In the genomic region with DNA sequence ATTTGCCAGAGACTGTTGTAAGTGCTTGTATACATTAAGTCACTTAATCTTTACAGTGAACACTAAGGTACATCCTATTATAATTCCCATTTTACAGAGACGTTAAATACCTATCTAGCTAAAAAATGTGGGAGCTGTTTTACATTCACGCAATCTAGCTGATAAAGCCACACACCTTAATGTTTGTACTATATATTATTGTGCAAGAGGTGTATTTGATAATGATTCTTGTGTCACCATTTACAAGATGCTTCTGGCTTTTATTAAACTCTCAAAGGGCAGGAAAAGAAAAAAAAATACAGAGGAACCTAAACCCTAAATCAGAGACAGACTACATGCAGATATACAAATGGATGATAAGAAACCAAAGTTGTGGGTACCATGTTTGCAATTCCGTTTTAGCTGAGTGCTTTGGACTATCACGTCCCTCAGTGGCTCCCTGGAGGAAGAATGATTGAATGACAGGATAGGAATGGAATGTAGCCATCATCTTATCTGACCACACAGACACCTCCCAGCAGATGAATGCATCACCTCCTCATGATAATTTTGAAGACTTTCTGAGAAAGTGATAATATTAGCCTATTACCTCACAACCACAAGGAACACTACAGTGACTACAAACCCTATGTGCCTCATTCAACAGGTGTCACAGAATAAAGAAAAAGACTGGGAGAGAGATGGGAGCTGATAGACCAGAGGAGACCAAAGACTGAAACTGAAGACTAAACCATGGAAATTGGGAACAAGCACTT, we compare ENCODE assay signal across 9 cellular contexts.
A peak's percentile ranks its signal among the peaks of the same experiment; 100 is the strongest.
DNase-seq lines count a peak whose midpoint lies in the region; ATAC-seq, FAIRE-seq and TF ChIP-seq lines count a peak whose summit lies in the region.
"Had no signal": no experiment of that assay in that cellular context is flagged by ENCODE, and none has a peak within 500 bp of the region (broad histone marks: within the 10 kb centered on the region; RNA-seq: fewer than 3 reads in every experiment).

No MANE protein-coding gene starts in this region.

- H3K27ac Mint-ChIP-seq in brain (peak overlapping the region in 4 of 5 experiments; percentile 92 to 98 (median 98)), mesothelial cell of epicardium (no peak overlapping the region)

- no peaks in the 10 kb centered on the region for H3K36me3 Mint-ChIP-seq in brain
- no peaks in the 10 kb centered on the region for H3K36me3 Mint-ChIP-seq in mesothelial cell of epicardium

- H3K9me3 Mint-ChIP-seq in brain = peaks cover 0 to 2% (median 0%) of the 10 kb centered on the region in 5 experiments
- no peaks in the 10 kb centered on the region for H3K9me3 Mint-ChIP-seq in mesothelial cell of epicardium

- H3K27me3 Mint-ChIP-seq in brain = peaks cover 3% of the 10 kb centered on the region
- peaks cover 9% of the 10 kb centered on the region for H3K27me3 Mint-ChIP-seq in mesothelial cell of epicardium (ENCODE audit: low read depth)

- H3K27ac ChIP-seq in A549 = peak overlapping the region; percentile 98 to 99
- H3K27ac ChIP-seq in HUES48 (ENCODE audit: low read depth, low read length) = no peak overlapping the region

- H3K9me3 ChIP-seq in A549 = no peaks in the 10 kb centered on the region; the same call in 2 of the 3 replicates
- no peaks in the 10 kb centered on the region for H3K9me3 ChIP-seq in HUES48 (ENCODE audit: control insufficient read depth, insufficient read depth, low read length)

- H3K4me3 Mint-ChIP-seq in brain (peak overlapping the region; percentile 86 to 95 (median 94)), mesothelial cell of epicardium (peak overlapping the region; percentile 85)

- H3K4me1 Mint-ChIP-seq in brain (peaks cover 60% of the 10 kb centered on the region), mesothelial cell of epicardium (peaks cover 13% of the 10 kb centered on the region)

- H3K4me2 ChIP-seq in A549 = peak overlapping the region; percentile 95

- TF ChIP-seq EP300 in A549 (IDR thresholded peaks at IDR 0.05) = no peak

- TF ChIP-seq CTCF in A549 (IDR thresholded peaks at IDR 0.05) (no peak), brain (conservative IDR thresholded peaks at IDR 0.05) (no peak), mesothelial cell of epicardium (IDR thresholded peaks at IDR 0.05; ENCODE audit: unreplicated experiment) (no peak)

- peaks cover 25% of the 10 kb centered on the region for H3K4me1 ChIP-seq in A549
- peaks cover 22% of the 10 kb centered on the region for H3K4me1 ChIP-seq in HUES48 (ENCODE audit: control insufficient read depth, insufficient read depth, low read length)

- H3K36me3 ChIP-seq in HUES48 (ENCODE audit: control insufficient read depth, insufficient read depth, low read length) = no peaks in the 10 kb centered on the region

- TF ChIP-seq POLR2A in A549 (IDR thresholded peaks at IDR 0.05; ENCODE audit: low read length) = no peak

- POLR2A ChIA-PET in A549 (lab: Yijun Ruan, JAX) = interaction anchor here (2.0 kb wide), 1 partner anchor 293 kb away, joined by 14 read pairs; no protein-coding TSS in a partner anchor

- H3K9ac ChIP-seq in HUES48 (ENCODE audit: low read depth, low read length) = no peak overlapping the region

- 14% methylated on average over 4 of the region's 4 CpGs for WGBS in A549 (ENCODE audit: missing lambda C conversion rate)

- ATAC-seq in A549 = peak; percentile 9 to 48; a peak in 2 of 6 replicates
- ATAC-seq in GM19351 (IDR thresholded peaks at IDR 0.05; ENCODE audit: unreplicated experiment) = no peak
- no peak for ATAC-seq in HG02588 (IDR thresholded peaks at IDR 0.05; ENCODE audit: unreplicated experiment)

- CTCF ChIA-PET in A549 (lab: Yijun Ruan, JAX) = interaction anchor here (0.8 to 2.0 kb wide), 4 partner anchors 9 to 122 kb away, joined by 3 to 6 read pairs (median 4); no protein-coding TSS in a partner anchor

- H3K4me3 ChIP-seq in A549 = peak overlapping the region; percentile 63
- H3K4me3 ChIP-seq in HUES48 (ENCODE audit: low read depth, low read length) = peak overlapping the region; percentile 82

- no peak for FAIRE-seq in A549 (lab: Jason Lieb, UNC)

- DNase-seq in A549 (ENCODE audit: low read depth in 1 of 2, low spot score in 1 of 2) (peak; percentile 45 to 66), mesothelial cell of epicardium (ENCODE audit: low spot score in 2 of 2, unreplicated experiment in 2 of 2) (no peak), NCI-H1092 (lab: John Stamatoyannopoulos, UW) (no peak), NCI-H1694 (lab: John Stamatoyannopoulos, UW) (no peak)
- DNase-seq: NCI-H1105 had no signal

- TF ChIP-seq RAD21 in A549 (conservative IDR thresholded peaks at IDR 0.05 in 1 of 2, IDR thresholded peaks at IDR 0.05 in 1 of 2) = no peak

- H3K27me3 ChIP-seq in HUES48 (ENCODE audit: control insufficient read depth, insufficient read depth, low read length) = no peaks in the 10 kb centered on the region

TF ChIP-seq in A549, 52 proteins besides CTCF, POLR2A, EP300 and RAD21:
- TF ChIP-seq SREBF2 (IDR thresholded peaks at IDR 0.05) = no peak
- no peak for TF ChIP-seq MAFK (IDR thresholded peaks at IDR 0.05; ENCODE audit: partially characterized antibody)
- TF ChIP-seq, protein P1, sequence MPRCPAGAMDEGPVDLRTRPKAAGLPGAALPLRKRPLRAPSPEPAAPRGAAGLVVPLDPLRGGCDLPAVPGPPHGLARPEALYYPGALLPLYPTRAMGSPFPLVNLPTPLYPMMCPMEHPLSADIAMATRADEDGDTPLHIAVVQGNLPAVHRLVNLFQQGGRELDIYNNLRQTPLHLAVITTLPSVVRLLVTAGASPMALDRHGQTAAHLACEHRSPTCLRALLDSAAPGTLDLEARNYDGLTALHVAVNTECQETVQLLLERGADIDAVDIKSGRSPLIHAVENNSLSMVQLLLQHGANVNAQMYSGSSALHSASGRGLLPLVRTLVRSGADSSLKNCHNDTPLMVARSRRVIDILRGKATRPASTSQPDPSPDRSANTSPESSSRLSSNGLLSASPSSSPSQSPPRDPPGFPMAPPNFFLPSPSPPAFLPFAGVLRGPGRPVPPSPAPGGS (IDR thresholded peaks at IDR 0.05) = 0 out of 3 replicates have a peak, but pooled peaks have one; percentile 19
- TF ChIP-seq GATA3 (IDR thresholded peaks at IDR 0.05; ENCODE audit: borderline replicate concordance) = peak; percentile 40; the same call in 1 of the 2 replicates
- no peak for TF ChIP-seq TP53 (CRISPR knock-in tag; IDR thresholded peaks at IDR 0.05)
- TF ChIP-seq ESRRA (IDR thresholded peaks at IDR 0.05; ENCODE audit: borderline replicate concordance, low read length) = no peak
- TF ChIP-seq HOXA7 (CRISPR knock-in tag; IDR thresholded peaks at IDR 0.05) = no peak
- TF ChIP-seq, protein P2, sequence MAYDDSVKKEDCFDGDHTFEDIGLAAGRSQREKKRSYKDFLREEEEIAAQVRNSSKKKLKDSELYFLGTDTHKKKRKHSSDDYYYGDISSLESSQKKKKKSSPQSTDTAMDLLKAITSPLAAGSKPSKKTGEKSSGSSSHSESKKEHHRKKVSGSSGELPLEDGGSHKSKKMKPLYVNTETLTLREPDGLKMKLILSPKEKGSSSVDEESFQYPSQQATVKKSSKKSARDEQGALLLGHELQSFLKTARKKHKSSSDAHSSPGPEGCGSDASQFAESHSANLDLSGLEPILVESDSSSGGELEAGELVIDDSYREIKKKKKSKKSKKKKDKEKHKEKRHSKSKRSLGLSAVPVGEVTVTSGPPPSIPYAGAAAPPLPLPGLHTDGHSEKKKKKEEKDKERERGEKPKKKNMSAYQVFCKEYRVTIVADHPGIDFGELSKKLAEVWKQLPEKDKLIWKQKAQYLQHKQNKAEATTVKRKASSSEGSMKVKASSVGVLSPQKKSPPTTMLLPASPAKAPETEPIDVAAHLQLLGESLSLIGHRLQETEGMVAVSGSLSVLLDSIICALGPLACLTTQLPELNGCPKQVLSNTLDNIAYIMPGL (CRISPR knock-in tag; IDR thresholded peaks at IDR 0.05; ENCODE audit: borderline replicate concordance) = no peak
- no peak for TF ChIP-seq JUN (IDR thresholded peaks at IDR 0.05)
- no peak for TF ChIP-seq HOXB13 (CRISPR knock-in tag; IDR thresholded peaks at IDR 0.05; ENCODE audit: low read depth)
- TF ChIP-seq JUNB (IDR thresholded peaks at IDR 0.05) = peak; percentile 43; the same call in 1 of the 2 replicates
- no peak for TF ChIP-seq NPAS2 (CRISPR knock-in tag; IDR thresholded peaks at IDR 0.05; ENCODE audit: borderline replicate concordance)
- no peak for TF ChIP-seq FOSL2 (IDR thresholded peaks at IDR 0.05)
- peak; percentile 53; the same call in 1 of the 2 replicates for TF ChIP-seq FOSL2 (CRISPR knock-in tag; IDR thresholded peaks at IDR 0.05)
- TF ChIP-seq, protein P3, sequence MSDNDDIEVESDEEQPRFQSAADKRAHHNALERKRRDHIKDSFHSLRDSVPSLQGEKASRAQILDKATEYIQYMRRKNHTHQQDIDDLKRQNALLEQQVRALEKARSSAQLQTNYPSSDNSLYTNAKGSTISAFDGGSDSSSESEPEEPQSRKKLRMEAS (IDR thresholded peaks at IDR 0.05) = 0 out of 2 replicates have a peak, but pooled peaks have one; percentile 22
- TF ChIP-seq CEBPB (IDR thresholded peaks at IDR 0.05) = peak; percentile 38 to 52; a peak in 2 of 4 replicates

Comparison
In these comparisons a context has a peak if more than half of its experiments do, and no peak if none do; other contexts are left out.
1. ATAC-seq: peak in A549 (2 of 2); none in GM19351 (single experiment) and HG02588 (single experiment).
2. DNase-seq: peak in A549 (2 of 2); none in mesothelial cell of epicardium (0 of 2), NCI-H1092 (single experiment) and NCI-H1694 (single experiment).